1 cellular context compared by ENCODE assay signal in the genomic region with DNA sequence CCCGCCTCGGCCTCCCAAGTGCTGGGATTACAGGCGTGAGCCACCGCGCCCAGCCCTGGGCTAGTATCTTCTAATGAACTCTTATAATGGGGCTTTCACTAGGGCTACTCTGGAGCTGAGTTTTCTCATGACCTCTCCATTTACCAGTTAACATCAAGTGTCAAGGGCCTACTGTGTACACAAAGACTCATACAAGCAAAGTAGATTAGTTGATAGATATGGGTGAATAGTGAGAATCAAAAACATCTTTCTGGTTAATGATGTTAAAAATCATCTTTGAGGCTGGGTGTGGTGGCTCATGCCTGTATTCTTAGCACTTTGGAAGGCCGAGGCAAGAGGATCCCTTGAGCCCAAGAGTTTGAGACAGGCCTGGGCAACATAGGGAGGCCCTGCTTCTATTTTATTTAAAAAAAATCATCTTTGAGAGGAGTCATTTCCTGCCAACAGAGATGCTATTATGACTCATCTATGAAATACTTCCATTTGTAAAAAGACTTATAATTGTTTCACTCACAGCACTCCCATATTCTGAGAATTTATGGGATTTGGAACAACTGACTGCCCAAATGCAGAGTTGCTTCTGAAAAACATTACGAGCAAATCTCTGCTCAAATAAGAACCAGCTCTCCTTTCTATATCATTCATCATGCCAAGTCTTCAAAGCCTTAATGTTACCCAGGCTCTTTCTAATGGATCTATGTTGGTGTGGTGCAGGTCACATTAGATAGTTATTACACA.
TF ChIP-seq lines count a peak whose summit lies in the region.

No MANE protein-coding gene starts in this region.

TF ChIP-seq in SK-N-SH, 30 proteins besides CTCF, POLR2A, EP300 and RAD21:
- no peak for TF ChIP-seq MEF2A (IDR thresholded peaks at IDR 0.05; ENCODE audit: borderline replicate concordance, low read depth)
- TF ChIP-seq MXI1 (IDR thresholded peaks at IDR 0.05; ENCODE audit: low read depth, low read length) = no peak
- TF ChIP-seq TEAD4 (IDR thresholded peaks at IDR 0.05; ENCODE audit: borderline replicate concordance, insufficient read depth) = peak; percentile 73; the same call in 1 of the 2 replicates
- TF ChIP-seq GATA2 (CRISPR knock-in tag; IDR thresholded peaks at IDR 0.05) = no peak
- TF ChIP-seq YY1 (IDR thresholded peaks at IDR 0.05; ENCODE audit: low read depth) = no peak
- no peak for TF ChIP-seq CHD2 (IDR thresholded peaks at IDR 0.05; ENCODE audit: low read length, partially characterized antibody)
- no peak for TF ChIP-seq SMC3 (IDR thresholded peaks at IDR 0.05; ENCODE audit: low read depth, low read length)
- TF ChIP-seq, protein P1, sequence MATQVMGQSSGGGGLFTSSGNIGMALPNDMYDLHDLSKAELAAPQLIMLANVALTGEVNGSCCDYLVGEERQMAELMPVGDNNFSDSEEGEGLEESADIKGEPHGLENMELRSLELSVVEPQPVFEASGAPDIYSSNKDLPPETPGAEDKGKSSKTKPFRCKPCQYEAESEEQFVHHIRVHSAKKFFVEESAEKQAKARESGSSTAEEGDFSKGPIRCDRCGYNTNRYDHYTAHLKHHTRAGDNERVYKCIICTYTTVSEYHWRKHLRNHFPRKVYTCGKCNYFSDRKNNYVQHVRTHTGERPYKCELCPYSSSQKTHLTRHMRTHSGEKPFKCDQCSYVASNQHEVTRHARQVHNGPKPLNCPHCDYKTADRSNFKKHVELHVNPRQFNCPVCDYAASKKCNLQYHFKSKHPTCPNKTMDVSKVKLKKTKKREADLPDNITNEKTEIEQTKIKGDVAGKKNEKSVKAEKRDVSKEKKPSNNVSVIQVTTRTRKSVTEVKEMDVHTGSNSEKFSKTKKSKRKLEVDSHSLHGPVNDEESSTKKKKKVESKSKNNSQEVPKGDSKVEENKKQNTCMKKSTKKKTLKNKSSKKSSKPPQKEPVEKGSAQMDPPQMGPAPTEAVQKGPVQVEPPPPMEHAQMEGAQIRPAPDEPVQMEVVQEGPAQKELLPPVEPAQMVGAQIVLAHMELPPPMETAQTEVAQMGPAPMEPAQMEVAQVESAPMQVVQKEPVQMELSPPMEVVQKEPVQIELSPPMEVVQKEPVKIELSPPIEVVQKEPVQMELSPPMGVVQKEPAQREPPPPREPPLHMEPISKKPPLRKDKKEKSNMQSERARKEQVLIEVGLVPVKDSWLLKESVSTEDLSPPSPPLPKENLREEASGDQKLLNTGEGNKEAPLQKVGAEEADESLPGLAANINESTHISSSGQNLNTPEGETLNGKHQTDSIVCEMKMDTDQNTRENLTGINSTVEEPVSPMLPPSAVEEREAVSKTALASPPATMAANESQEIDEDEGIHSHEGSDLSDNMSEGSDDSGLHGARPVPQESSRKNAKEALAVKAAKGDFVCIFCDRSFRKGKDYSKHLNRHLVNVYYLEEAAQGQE (IDR thresholded peaks at IDR 0.05; ENCODE audit: low read depth, low read length) = no peak
- TF ChIP-seq EZH2phosphoT487 (IDR thresholded peaks at IDR 0.05; ENCODE audit: borderline replicate concordance, low read depth) = no peak
- TF ChIP-seq RCOR1 (IDR thresholded peaks at IDR 0.05; ENCODE audit: low read length) = no peak
- 0 out of 2 replicates have a peak, but pooled peaks have one; percentile 11 for TF ChIP-seq GABPA (IDR thresholded peaks at IDR 0.05; ENCODE audit: low read depth)
- TF ChIP-seq TCF12 (IDR thresholded peaks at IDR 0.05) = peak; percentile 91
- no peak for TF ChIP-seq USF2 (IDR thresholded peaks at IDR 0.05; ENCODE audit: borderline replicate concordance, low read depth, low read length)
- TF ChIP-seq SIN3A (IDR thresholded peaks at IDR 0.05; ENCODE audit: borderline replicate concordance, low read depth, low read length) = no peak
- no peak for TF ChIP-seq ELF1 (IDR thresholded peaks at IDR 0.05)
- TF ChIP-seq, protein P2, sequence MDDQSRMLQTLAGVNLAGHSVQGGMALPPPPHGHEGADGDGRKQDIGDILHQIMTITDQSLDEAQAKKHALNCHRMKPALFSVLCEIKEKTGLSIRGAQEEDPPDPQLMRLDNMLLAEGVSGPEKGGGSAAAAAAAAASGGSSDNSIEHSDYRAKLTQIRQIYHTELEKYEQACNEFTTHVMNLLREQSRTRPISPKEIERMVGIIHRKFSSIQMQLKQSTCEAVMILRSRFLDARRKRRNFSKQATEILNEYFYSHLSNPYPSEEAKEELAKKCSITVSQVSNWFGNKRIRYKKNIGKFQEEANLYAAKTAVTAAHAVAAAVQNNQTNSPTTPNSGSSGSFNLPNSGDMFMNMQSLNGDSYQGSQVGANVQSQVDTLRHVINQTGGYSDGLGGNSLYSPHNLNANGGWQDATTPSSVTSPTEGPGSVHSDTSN (IDR thresholded peaks at IDR 0.05) = peak; percentile 89
- TF ChIP-seq FOXM1 (IDR thresholded peaks at IDR 0.05; ENCODE audit: low read depth) = peak; percentile 78
- TF ChIP-seq JUND (IDR thresholded peaks at IDR 0.05) = peak; percentile 84
- TF ChIP-seq ZBTB33 (IDR thresholded peaks at IDR 0.05; ENCODE audit: borderline replicate concordance, low read depth) = no peak
- TF ChIP-seq TAF1 (IDR thresholded peaks at IDR 0.05; ENCODE audit: borderline replicate concordance, low read depth, low read length) = no peak
- peak; percentile 15; the same call in 1 of the 2 replicates for TF ChIP-seq POLR2AphosphoS5 (IDR thresholded peaks at IDR 0.05; ENCODE audit: low read depth, low read length)
- peak; percentile 18; the same call in 1 of the 2 replicates for TF ChIP-seq RXRA (IDR thresholded peaks at IDR 0.05; ENCODE audit: borderline replicate concordance, low read depth)
- peak; percentile 67 for TF ChIP-seq NFIC (IDR thresholded peaks at IDR 0.05; ENCODE audit: borderline replicate concordance)
- no peak for TF ChIP-seq FOXJ3 (CRISPR knock-in tag; IDR thresholded peaks at IDR 0.05)
- TF ChIP-seq, protein P3, sequence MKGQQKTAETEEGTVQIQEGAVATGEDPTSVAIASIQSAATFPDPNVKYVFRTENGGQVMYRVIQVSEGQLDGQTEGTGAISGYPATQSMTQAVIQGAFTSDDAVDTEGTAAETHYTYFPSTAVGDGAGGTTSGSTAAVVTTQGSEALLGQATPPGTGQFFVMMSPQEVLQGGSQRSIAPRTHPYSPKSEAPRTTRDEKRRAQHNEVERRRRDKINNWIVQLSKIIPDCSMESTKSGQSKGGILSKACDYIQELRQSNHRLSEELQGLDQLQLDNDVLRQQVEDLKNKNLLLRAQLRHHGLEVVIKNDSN (IDR thresholded peaks at IDR 0.05; ENCODE audit: borderline replicate concordance, low read depth) = no peak
- 0 out of 2 replicates have a peak, but pooled peaks have one; percentile 14 for TF ChIP-seq MAX (IDR thresholded peaks at IDR 0.05; ENCODE audit: low read depth)
- TF ChIP-seq NRF1 (IDR thresholded peaks at IDR 0.05; ENCODE audit: low read depth, low read length) = no peak
- TF ChIP-seq FOSL2 (IDR thresholded peaks at IDR 0.05; ENCODE audit: borderline replicate concordance, low read depth) = peak; percentile 89
- TF ChIP-seq IRF3 (IDR thresholded peaks at IDR 0.05; ENCODE audit: low read depth, low read length) = no peak
- TF ChIP-seq RFX5 (IDR thresholded peaks at IDR 0.05; ENCODE audit: low read length) = no peak
